In genomic region chr6:32968093-32968769, GRCh38 we compare ENCODE assay signal across 1 cellular context.
TF ChIP-seq lines count a peak whose summit lies in the region.

Gene BRD2, plus strand, starts transcription at chr6:32968594. Its CDS starts 4,305 bp downstream, at chr6:32972899.

TF ChIP-seq in HepG2, 621 proteins besides CTCF, POLR2A, EP300 and RAD21 (continued from another document and continues in another):
- TF ChIP-seq TOE1 (CRISPR knock-in tag; IDR thresholded peaks at IDR 0.05) (no peak), ZNF3 (CRISPR knock-in tag; IDR thresholded peaks at IDR 0.05) (no peak), PCBP1 (IDR thresholded peaks at IDR 0.05; ENCODE audit: borderline replicate concordance, low read depth, low read length) (no peak; the same call in 1 of the 2 replicates), CREB1 (IDR thresholded peaks at IDR 0.05) (no peak), CREB1 (CRISPR knock-in tag; IDR thresholded peaks at IDR 0.05) (no peak), PAWR (CRISPR knock-in tag; IDR thresholded peaks at IDR 0.05; ENCODE audit: borderline replicate concordance) (no peak), ZNF776 (CRISPR knock-in tag; IDR thresholded peaks at IDR 0.05) (peak; percentile 85), ZNF354B (CRISPR knock-in tag; IDR thresholded peaks at IDR 0.05) (peak; percentile 86; the same call in 1 of the 2 replicates), YEATS2 (CRISPR knock-in tag; IDR thresholded peaks at IDR 0.05; ENCODE audit: borderline replicate concordance) (peak; percentile 80), ZBTB46 (CRISPR knock-in tag; IDR thresholded peaks at IDR 0.05; ENCODE audit: borderline replicate concordance) (0 out of 2 replicates have a peak, but pooled peaks have one; percentile 32), TEAD3 (CRISPR knock-in tag; optimal IDR thresholded peaks at IDR 0.05; ENCODE audit: borderline replicate concordance) (peak; percentile 70), SUZ12 (IDR thresholded peaks at IDR 0.05; ENCODE audit: low read depth, low read length) (no peak), RFXAP (CRISPR knock-in tag; IDR thresholded peaks at IDR 0.05; ENCODE audit: borderline replicate concordance) (peak; percentile 88; the same call in 1 of the 2 replicates), ZNF580 (CRISPR knock-in tag; IDR thresholded peaks at IDR 0.05; ENCODE audit: borderline replicate concordance, low read depth) (peak; percentile 73), SOX5 (CRISPR knock-in tag; IDR thresholded peaks at IDR 0.05; ENCODE audit: borderline replicate concordance) (peak; percentile 38; the same call in 1 of the 2 replicates), ZNF431 (CRISPR knock-in tag; IDR thresholded peaks at IDR 0.05; ENCODE audit: borderline replicate concordance, low read depth) (peak; percentile 72; the same call in 1 of the 2 replicates), MYNN (CRISPR knock-in tag; IDR thresholded peaks at IDR 0.05; ENCODE audit: low read depth) (peak; percentile 72), GTF2F1 (IDR thresholded peaks at IDR 0.05; ENCODE audit: low read length) (no peak), CCDC6 (CRISPR knock-in tag; IDR thresholded peaks at IDR 0.05) (peak; percentile 88), ZNF33B (CRISPR knock-in tag; IDR thresholded peaks at IDR 0.05) (peak; percentile 73; the same call in 1 of the 2 replicates), RFX5 (IDR thresholded peaks at IDR 0.05; ENCODE audit: low read depth, low read length) (peak; percentile 59), NCOA2 (CRISPR knock-in tag; IDR thresholded peaks at IDR 0.05) (0 out of 2 replicates have a peak, but pooled peaks have one; percentile 48), ZNF414 (CRISPR knock-in tag; IDR thresholded peaks at IDR 0.05) (peak; percentile 80), ZNF607 (CRISPR knock-in tag; IDR thresholded peaks at IDR 0.05; ENCODE audit: borderline replicate concordance) (peak; percentile 89), NFKB2 (CRISPR knock-in tag; IDR thresholded peaks at IDR 0.05; ENCODE audit: borderline replicate concordance) (peak; percentile 97; the same call in 1 of the 2 replicates), MED8 (CRISPR knock-in tag; IDR thresholded peaks at IDR 0.05; ENCODE audit: insufficient replicate concordance) (peak; percentile 73), IKZF5 (CRISPR knock-in tag; IDR thresholded peaks at IDR 0.05) (peak; percentile 80; the same call in 1 of the 2 replicates), ZNF784 (CRISPR knock-in tag; IDR thresholded peaks at IDR 0.05; ENCODE audit: borderline replicate concordance) (peak; percentile 88; the same call in 1 of the 2 replicates), ATF7 (IDR thresholded peaks at IDR 0.05) (no peak), ATF7 (CRISPR knock-in tag; IDR thresholded peaks at IDR 0.05) (peak; percentile 83; the same call in 1 of the 2 replicates), SIX4 (CRISPR knock-in tag; IDR thresholded peaks at IDR 0.05) (no peak; the same call in none of the 2 replicates), ZNF772 (CRISPR knock-in tag; IDR thresholded peaks at IDR 0.05) (peak; percentile 93), KDM4B (CRISPR knock-in tag; IDR thresholded peaks at IDR 0.05) (0 out of 2 replicates have a peak, but pooled peaks have one; percentile 69)
- TF ChIP-seq, protein P1, sequence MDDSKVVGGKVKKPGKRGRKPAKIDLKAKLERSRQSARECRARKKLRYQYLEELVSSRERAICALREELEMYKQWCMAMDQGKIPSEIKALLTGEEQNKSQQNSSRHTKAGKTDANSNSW (CRISPR knock-in tag; IDR thresholded peaks at IDR 0.05; ENCODE audit: borderline replicate concordance): 0 out of 2 replicates have a peak, but pooled peaks have one; percentile 28
- TF ChIP-seq, protein P2, sequence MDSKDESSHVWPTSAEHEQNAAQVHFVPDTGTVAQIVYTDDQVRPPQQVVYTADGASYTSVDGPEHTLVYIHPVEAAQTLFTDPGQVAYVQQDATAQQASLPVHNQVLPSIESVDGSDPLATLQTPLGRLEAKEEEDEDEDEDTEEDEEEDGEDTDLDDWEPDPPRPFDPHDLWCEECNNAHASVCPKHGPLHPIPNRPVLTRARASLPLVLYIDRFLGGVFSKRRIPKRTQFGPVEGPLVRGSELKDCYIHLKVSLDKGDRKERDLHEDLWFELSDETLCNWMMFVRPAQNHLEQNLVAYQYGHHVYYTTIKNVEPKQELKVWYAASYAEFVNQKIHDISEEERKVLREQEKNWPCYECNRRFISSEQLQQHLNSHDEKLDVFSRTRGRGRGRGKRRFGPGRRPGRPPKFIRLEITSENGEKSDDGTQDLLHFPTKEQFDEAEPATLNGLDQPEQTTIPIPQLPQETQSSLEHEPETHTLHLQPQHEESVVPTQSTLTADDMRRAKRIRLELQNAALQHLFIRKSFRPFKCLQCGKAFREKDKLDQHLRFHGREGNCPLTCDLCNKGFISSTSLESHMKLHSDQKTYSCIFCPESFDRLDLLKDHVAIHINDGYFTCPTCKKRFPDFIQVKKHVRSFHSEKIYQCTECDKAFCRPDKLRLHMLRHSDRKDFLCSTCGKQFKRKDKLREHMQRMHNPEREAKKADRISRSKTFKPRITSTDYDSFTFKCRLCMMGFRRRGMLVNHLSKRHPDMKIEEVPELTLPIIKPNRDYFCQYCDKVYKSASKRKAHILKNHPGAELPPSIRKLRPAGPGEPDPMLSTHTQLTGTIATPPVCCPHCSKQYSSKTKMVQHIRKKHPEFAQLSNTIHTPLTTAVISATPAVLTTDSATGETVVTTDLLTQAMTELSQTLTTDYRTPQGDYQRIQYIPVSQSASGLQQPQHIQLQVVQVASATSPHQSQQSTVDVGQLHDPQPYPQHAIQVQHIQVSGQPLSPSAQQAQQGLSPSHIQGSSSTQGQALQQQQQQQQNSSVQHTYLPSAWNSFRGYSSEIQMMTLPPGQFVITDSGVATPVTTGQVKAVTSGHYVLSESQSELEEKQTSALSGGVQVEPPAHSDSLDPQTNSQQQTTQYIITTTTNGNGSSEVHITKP (CRISPR knock-in tag; IDR thresholded peaks at IDR 0.05; ENCODE audit: low read depth): 0 out of 2 replicates have a peak, but pooled peaks have one; percentile 44
- TF ChIP-seq, protein P3, sequence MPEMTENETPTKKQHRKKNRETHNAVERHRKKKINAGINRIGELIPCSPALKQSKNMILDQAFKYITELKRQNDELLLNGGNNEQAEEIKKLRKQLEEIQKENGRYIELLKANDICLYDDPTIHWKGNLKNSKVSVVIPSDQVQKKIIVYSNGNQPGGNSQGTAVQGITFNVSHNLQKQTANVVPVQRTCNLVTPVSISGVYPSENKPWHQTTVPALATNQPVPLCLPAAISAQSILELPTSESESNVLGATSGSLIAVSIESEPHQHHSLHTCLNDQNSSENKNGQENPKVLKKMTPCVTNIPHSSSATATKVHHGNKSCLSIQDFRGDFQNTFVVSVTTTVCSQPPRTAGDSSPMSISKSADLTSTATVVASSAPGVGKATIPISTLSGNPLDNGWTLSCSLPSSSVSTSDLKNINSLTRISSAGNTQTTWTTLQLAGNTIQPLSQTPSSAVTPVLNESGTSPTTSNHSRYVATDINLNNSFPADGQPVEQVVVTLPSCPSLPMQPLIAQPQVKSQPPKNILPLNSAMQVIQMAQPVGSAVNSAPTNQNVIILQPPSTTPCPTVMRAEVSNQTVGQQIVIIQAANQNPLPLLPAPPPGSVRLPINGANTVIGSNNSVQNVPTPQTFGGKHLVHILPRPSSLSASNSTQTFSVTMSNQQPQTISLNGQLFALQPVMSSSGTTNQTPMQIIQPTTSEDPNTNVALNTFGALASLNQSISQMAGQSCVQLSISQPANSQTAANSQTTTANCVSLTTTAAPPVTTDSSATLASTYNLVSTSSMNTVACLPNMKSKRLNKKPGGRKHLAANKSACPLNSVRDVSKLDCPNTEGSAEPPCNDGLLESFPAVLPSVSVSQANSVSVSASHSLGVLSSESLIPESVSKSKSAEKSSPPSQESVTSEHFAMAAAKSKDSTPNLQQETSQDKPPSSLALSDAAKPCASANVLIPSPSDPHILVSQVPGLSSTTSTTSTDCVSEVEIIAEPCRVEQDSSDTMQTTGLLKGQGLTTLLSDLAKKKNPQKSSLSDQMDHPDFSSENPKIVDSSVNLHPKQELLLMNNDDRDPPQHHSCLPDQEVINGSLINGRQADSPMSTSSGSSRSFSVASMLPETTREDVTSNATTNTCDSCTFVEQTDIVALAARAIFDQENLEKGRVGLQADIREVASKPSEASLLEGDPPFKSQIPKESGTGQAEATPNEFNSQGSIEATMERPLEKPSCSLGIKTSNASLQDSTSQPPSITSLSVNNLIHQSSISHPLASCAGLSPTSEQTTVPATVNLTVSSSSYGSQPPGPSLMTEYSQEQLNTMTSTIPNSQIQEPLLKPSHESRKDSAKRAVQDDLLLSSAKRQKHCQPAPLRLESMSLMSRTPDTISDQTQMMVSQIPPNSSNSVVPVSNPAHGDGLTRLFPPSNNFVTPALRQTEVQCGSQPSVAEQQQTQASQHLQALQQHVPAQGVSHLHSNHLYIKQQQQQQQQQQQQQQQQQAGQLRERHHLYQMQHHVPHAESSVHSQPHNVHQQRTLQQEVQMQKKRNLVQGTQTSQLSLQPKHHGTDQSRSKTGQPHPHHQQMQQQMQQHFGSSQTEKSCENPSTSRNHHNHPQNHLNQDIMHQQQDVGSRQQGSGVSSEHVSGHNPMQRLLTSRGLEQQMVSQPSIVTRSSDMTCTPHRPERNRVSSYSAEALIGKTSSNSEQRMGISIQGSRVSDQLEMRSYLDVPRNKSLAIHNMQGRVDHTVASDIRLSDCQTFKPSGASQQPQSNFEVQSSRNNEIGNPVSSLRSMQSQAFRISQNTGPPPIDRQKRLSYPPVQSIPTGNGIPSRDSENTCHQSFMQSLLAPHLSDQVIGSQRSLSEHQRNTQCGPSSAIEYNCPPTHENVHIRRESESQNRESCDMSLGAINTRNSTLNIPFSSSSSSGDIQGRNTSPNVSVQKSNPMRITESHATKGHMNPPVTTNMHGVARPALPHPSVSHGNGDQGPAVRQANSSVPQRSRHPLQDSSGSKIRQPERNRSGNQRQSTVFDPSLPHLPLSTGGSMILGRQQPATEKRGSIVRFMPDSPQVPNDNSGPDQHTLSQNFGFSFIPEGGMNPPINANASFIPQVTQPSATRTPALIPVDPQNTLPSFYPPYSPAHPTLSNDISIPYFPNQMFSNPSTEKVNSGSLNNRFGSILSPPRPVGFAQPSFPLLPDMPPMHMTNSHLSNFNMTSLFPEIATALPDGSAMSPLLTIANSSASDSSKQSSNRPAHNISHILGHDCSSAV (CRISPR knock-in tag; IDR thresholded peaks at IDR 0.05; ENCODE audit: borderline replicate concordance): 0 out of 2 replicates have a peak, but pooled peaks have one; percentile 64
- TF ChIP-seq, protein P4, sequence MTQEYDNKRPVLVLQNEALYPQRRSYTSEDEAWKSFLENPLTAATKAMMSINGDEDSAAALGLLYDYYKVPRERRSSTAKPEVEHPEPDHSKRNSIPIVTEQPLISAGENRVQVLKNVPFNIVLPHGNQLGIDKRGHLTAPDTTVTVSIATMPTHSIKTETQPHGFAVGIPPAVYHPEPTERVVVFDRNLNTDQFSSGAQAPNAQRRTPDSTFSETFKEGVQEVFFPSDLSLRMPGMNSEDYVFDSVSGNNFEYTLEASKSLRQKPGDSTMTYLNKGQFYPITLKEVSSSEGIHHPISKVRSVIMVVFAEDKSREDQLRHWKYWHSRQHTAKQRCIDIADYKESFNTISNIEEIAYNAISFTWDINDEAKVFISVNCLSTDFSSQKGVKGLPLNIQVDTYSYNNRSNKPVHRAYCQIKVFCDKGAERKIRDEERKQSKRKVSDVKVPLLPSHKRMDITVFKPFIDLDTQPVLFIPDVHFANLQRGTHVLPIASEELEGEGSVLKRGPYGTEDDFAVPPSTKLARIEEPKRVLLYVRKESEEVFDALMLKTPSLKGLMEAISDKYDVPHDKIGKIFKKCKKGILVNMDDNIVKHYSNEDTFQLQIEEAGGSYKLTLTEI (CRISPR knock-in tag; conservative IDR thresholded peaks at IDR 0.05): no peak
